8 cellular contexts compared by ENCODE assay signal in the genomic region with DNA sequence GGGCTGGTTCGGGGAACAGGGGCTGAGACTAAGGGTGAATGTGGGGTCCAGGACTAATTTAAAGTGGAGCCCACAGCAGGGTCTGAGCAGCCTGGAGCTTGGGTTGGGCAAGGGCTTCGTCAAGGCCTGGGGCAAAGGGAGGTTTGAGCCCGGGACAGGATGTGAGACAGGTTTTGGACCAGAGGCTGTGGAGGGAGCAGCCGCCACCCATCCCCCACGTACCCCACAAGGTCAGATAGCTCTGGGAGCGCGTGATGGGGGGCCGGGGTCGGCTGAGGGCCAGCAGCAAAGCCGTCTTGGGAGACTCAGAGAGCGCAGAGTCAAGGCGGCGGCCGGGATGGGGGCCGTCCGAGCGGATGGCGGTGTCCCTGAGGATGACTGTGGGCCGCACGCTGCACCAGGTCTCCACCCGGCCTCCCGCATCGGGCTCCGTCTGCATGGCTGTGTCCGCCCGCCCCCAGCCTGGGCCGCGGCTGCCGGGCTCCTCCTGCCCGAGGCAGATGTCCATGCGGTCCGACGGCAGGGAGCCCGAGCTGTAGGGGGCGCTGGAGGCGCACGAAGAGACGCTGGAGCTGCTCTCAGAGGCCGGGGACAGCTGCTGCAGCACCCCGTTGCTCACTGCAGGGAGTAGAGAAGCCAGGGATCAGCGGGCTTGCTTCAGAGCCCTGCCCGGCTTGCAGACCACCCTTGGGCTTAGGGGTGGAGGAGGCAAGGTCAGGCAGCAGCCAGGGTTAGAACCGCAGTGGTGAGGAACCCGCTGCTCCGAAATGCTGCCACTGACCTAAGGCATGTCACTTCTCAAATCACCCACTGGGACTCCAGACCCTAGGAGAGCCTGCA. TPM values are rescaled to one million over a fixed set of nuclear protein-coding genes. Genes with fewer than 3 reads are reported as not detected.
DNase-seq lines count a peak whose midpoint lies in the region; ATAC-seq and TF ChIP-seq lines count a peak whose summit lies in the region.

No MANE protein-coding gene starts in this region.

- TF ChIP-seq CTCF in Calu3 (IDR thresholded peaks at IDR 0.05; ENCODE audit: unreplicated experiment): peak; percentile 59
- peak; percentile 84 for TF ChIP-seq CTCF in foreskin fibroblast (IDR thresholded peaks at IDR 0.05; ENCODE audit: low read depth, low read length)
- peak; percentile 83 for TF ChIP-seq CTCF in neural progenitor cell (IDR thresholded peaks at IDR 0.05)
- peak in 5 of 6 experiments; percentile 14 to 71 (median 53) for TF ChIP-seq CTCF in thyroid gland (IDR thresholded peaks at IDR 0.05)

- CTCF ChIA-PET in Calu3 (lab: Charles Lee): interaction anchor here (0.5 to 1.6 kb wide), 11 partner anchors 9 to 823 kb away, joined by 3 to 8 read pairs (median 3); partner anchors contain the start of genes PDZD7 and SFXN3

- no peaks in the 10 kb centered on the region for H3K79me2 ChIP-seq in neural progenitor cell (ENCODE audit: low read depth)

- H4K20me1 ChIP-seq in neural progenitor cell (ENCODE audit: low read depth): no peaks in the 10 kb centered on the region

- H3K27me3 Mint-ChIP-seq in Calu3 (ENCODE audit: unreplicated experiment) (peaks cover 58% of the 10 kb centered on the region), neural progenitor cell (ENCODE audit: insufficient read depth, low read depth) (peaks cover 33% of the 10 kb centered on the region)

- TF ChIP-seq POLR2A in thyroid gland (IDR thresholded peaks at IDR 0.05): no peak

- H3K36me3 Mint-ChIP-seq in Calu3 (ENCODE audit: insufficient read depth, unreplicated experiment): no peaks in the 10 kb centered on the region
- no peaks in the 10 kb centered on the region for H3K36me3 Mint-ChIP-seq in neural progenitor cell

- H3K4me3 Mint-ChIP-seq in Calu3 (ENCODE audit: low read depth, unreplicated experiment) (no peak overlapping the region), neural progenitor cell (no peak overlapping the region)

- no peak for ATAC-seq in GM19328 (IDR thresholded peaks at IDR 0.05; ENCODE audit: unreplicated experiment)

- DNase-seq in Calu3 (peak; percentile 88), HT-29 (ENCODE audit: low spot score) (peak; percentile 92), RPMI8226 (peak; percentile 86), foreskin fibroblast (peak; percentile 78 to 94), neural progenitor cell (ENCODE audit: low spot score) (peak; percentile 93), thyroid gland (peak; percentile 73 to 75)
- DNase-seq in activated T-helper 9 cell treated with anti-CD3 and anti-CD28 coated beads, Interleukin-2, amount 50 U/mL, for 16 hours (ENCODE audit: low read depth): peak; percentile 59

- H3K4me2 ChIP-seq in neural progenitor cell: peak overlapping the region; percentile 62

- no peak overlapping the region for H3K4me3 ChIP-seq in foreskin fibroblast (ENCODE audit: low read depth in 1 of 2, low read length in 2 of 2)
- H3K4me3 ChIP-seq in neural progenitor cell: peak overlapping the region; percentile 26
- H3K4me3 ChIP-seq in thyroid gland (replicated peaks in 1 of 3): no peak overlapping the region

- H3K9me3 ChIP-seq in neural progenitor cell (ENCODE audit: low read depth) (no peaks in the 10 kb centered on the region), thyroid gland (no peaks in the 10 kb centered on the region)

- no peaks in the 10 kb centered on the region for H3K4me1 Mint-ChIP-seq in Calu3 (ENCODE audit: low read depth, unreplicated experiment)
- peaks cover 28% of the 10 kb centered on the region for H3K4me1 Mint-ChIP-seq in neural progenitor cell

- H3K27ac ChIP-seq in neural progenitor cell (no peak overlapping the region), thyroid gland (no peak overlapping the region)

- no TSS peak for BruUV-seq in Calu3 (replicated peaks; lab: Mats Ljungman, UMichigan)

- H3K27me3 ChIP-seq in neural progenitor cell: peaks cover 71% of the 10 kb centered on the region
- H3K27me3 ChIP-seq in thyroid gland: peaks cover 7% of the 10 kb centered on the region

- peaks cover 8% of the 10 kb centered on the region for H3F3A ChIP-seq in neural progenitor cell (ENCODE audit: low read depth)

- WGBS in thyroid gland, 2 donors: 28 to 35% methylated on average over 7 to 23 of the region's 45 CpGs

- H2AFZ ChIP-seq in neural progenitor cell (replicated peaks): peak overlapping the region; percentile 30

- intact Hi-C loops in Calu3 (cut with micrococcal nuclease; ENCODE audit: unreplicated experiment) (no loop called here), thyroid gland (cut with DNase I) (no loop called here)

- H3K4me1 ChIP-seq in neural progenitor cell (peaks cover 9% of the 10 kb centered on the region), thyroid gland (peaks cover 0 to 7% of the 10 kb centered on the region in 2 donors)

- H3K36me3 ChIP-seq in neural progenitor cell (no peaks in the 10 kb centered on the region), thyroid gland (no peaks in the 10 kb centered on the region)

- H3K27ac Mint-ChIP-seq in Calu3 (ENCODE audit: unreplicated experiment): no peak overlapping the region
- H3K27ac Mint-ChIP-seq in neural progenitor cell: no peak overlapping the region

- no peak overlapping the region for H3K9ac ChIP-seq in neural progenitor cell

- H3K9me3 Mint-ChIP-seq in Calu3 (ENCODE audit: low read depth, unreplicated experiment) (no peaks in the 10 kb centered on the region), neural progenitor cell (no peaks in the 10 kb centered on the region)

RNA-seq across cellular contexts. Expression of gene PDZD7, which starts 12.1 kb away (rescaled TPM):
- 1.2 and 1.3 TPM in 2 replicates for total RNA-seq in Calu3 (2022)
- 6.3 and 7.4 TPM in 2 replicates for total RNA-seq in HT-29 (2014; rRNA removed; shearing (Covaris generic))
- total RNA-seq in neural progenitor cell (ENCODE audit: low replicate concordance): 0.25 TPM in 1 of 2 replicates, not detected in the other
- 1 to 10 TPM in 1 of 4 donors, under 1 TPM in 3; 0.24 to 1.1 (median 0.69) TPM for total RNA-seq in thyroid gland

RNA-seq across cellular contexts. Expression of gene SFXN3, which starts 12.2 kb away (rescaled TPM):
- total RNA-seq in Calu3 (2022) (27.5 and 37.7 TPM in 2 replicates), neural progenitor cell (ENCODE audit: low replicate concordance) (0.09 TPM in 1 of 2 replicates, not detected in the other), thyroid gland (10 to 100 TPM; 35.8 to 56.8 (median 43.3) TPM)
- 90.8 and 101 TPM in 2 replicates for total RNA-seq in HT-29 (2014; rRNA removed; shearing (Covaris generic))

RNA-seq across cellular contexts. Expression of gene LZTS2, which starts 19.2 kb away (rescaled TPM):
- total RNA-seq in Calu3 (2022): 23.7 TPM in 2 replicates
- total RNA-seq in HT-29 (2014; rRNA removed; shearing (Covaris generic)): 154 and 172 TPM in 2 replicates
- total RNA-seq in neural progenitor cell (ENCODE audit: low replicate concordance): 34.7 and 111 TPM in 2 replicates
- total RNA-seq in thyroid gland: 100 to 1,000 TPM in 1 of 4 donors, 10 to 100 TPM in 3; 75.4 to 107 (median 88.1) TPM

RNA-seq across cellular contexts. Expression of gene TWNK, which starts 31.5 kb away (rescaled TPM):
- total RNA-seq in Calu3 (2022) (13.8 and 14.7 TPM in 2 replicates), neural progenitor cell (ENCODE audit: low replicate concordance) (6.4 and 7.1 TPM in 2 replicates), thyroid gland (1 to 10 TPM; 5.5 to 7.7 (median 6.8) TPM)
- 15.9 and 18.8 TPM in 2 replicates for total RNA-seq in HT-29 (2014; rRNA removed; shearing (Covaris generic))

RNA-seq across cellular contexts. Expression of gene MRPL43, which starts 31.5 kb away (rescaled TPM):
- total RNA-seq in Calu3 (2022) (42.7 and 44.7 TPM in 2 replicates), neural progenitor cell (ENCODE audit: low replicate concordance) (24.5 and 55.8 TPM in 2 replicates), thyroid gland (100 to 1,000 TPM in 3 of 4 donors, 10 to 100 TPM in 1; 86.1 to 178 (median 145) TPM)
- 141 and 174 TPM in 2 replicates for total RNA-seq in HT-29 (2014; rRNA removed; shearing (Covaris generic))

Comparison
In these comparisons a context has a peak if more than half of its experiments do, and no peak if none do; other contexts are left out.
1. RNA of gene SFXN3, which starts 12.2 kb away (total RNA-seq): 90.8 to 101 TPM in HT-29, 35.8 to 56.8 TPM in thyroid gland and 27.5 to 37.7 TPM in Calu3; 0.09 TPM in neural progenitor cell; every median in the first group is over 10 times any median in the second.
2. Peak in every context shown above with its lines, with median percentiles within 50 percentile points of each other: DNase-seq and CTCF ChIP-seq.